ENCODE assay signal across 8 cellular contexts in the genomic region with DNA sequence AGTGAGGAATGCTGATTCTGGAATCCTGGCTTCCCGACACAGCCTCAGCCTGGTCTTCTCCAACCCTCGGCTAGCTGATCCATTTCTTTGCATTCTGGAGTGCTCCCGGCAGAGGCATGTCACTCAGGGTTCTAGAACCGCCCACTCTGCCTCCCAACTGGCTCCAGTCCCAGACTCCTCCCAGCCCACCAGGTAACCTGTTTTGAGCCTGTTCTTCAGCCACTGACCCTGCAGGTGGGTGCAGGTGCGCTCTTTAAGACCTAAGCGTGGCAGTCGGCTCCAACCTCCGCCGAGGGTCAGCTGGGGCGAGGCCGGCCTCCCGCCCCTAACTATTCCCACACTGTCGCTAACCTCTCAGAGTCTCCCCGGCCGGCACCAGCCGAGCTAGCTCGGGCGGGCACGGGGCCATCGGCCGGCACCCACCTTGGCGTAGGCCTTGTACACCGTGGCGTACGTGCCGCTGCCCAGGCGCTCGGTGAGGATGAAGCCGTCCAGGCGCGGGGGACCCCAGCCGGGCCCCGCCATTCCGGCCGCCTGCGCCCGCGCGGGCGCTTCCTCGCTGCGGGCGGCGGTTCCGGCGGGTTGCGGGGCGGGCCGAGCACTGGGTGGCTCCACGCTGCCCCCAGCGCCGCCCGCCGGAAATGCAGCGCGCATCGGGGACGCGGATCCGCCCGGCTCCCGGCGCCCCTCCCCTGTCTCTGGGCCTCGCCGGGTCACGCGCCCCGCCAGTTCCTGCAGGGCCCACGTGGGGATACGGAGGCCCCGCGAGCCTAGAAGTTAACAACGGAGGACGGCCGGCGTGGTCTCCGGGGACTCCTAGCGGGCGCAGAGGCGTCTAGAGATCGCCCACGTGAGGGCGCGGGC. TPM values are rescaled to one million over a fixed set of nuclear protein-coding genes. Genes with fewer than 3 reads are reported as not detected.
DNase-seq lines count a peak whose midpoint lies in the region; TF ChIP-seq lines count a peak whose summit lies in the region.

A gene with protein sequence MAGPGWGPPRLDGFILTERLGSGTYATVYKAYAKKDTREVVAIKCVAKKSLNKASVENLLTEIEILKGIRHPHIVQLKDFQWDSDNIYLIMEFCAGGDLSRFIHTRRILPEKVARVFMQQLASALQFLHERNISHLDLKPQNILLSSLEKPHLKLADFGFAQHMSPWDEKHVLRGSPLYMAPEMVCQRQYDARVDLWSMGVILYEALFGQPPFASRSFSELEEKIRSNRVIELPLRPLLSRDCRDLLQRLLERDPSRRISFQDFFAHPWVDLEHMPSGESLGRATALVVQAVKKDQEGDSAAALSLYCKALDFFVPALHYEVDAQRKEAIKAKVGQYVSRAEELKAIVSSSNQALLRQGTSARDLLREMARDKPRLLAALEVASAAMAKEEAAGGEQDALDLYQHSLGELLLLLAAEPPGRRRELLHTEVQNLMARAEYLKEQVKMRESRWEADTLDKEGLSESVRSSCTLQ (minus strand): TSS at position 576 of the 864 bp plus-strand sequence. CDS start 51 bp downstream, at position 525.

- H3K4me1 ChIP-seq in ES-I3 (ENCODE audit: insufficient read depth, low read length) = no peaks in the 10 kb centered on the region
- peaks cover 17% of the 10 kb centered on the region for H3K4me1 ChIP-seq in HAP-1

- H3K9ac ChIP-seq in ES-I3 (ENCODE audit: low read depth, low read length) = peak within 1 kb of the TSS; percentile 82

- peak within 1 kb of the TSS; percentile 89 for H3K4me3 ChIP-seq in HAP-1
- H3K4me3 ChIP-seq in MG63 = peak within 1 kb of the TSS; percentile 96
- H3K4me3 ChIP-seq in fibroblast of the aortic adventitia (ENCODE audit: low read depth, low read length) = peak within 1 kb of the TSS; percentile 76

- peak; percentile 54 for TF ChIP-seq CTCF in fibroblast of the aortic adventitia (IDR thresholded peaks at IDR 0.05; ENCODE audit: insufficient read depth, low read length)
- TF ChIP-seq CTCF in nephron (IDR thresholded peaks at IDR 0.05; ENCODE audit: unreplicated experiment in 3 of 3) = peak; percentile 74 to 93 (median 84)

- DNase-seq in HAP-1 (ENCODE audit: low spot score in 2 of 2) = peak; percentile 96 to 98
- DNase-seq in MG63 = peak; percentile 93
- peak; percentile 53 for DNase-seq in SHP77 treated with DMSO at 0.1 percent for 48 hours (lab: John Stamatoyannopoulos, UW)
- DNase-seq in activated effector memory CD4-positive, alpha-beta T cell treated with anti-CD3 and anti-CD28 coated beads, Interleukin-2, amount 50 U/mL, for 16 hours = peak; percentile 97
- DNase-seq in fibroblast of the aortic adventitia (ENCODE audit: low read depth) = peak; percentile 76

- H3K27me3 ChIP-seq in HAP-1 (ENCODE audit: low read depth) = no peaks in the 10 kb centered on the region
- H3K27me3 ChIP-seq in MG63 = no peaks in the 10 kb centered on the region

- no peaks in the 10 kb centered on the region for H3K9me3 ChIP-seq in ES-I3 (ENCODE audit: control insufficient read depth, insufficient read depth, low read length)
- H3K9me3 ChIP-seq in HAP-1 = no peaks in the 10 kb centered on the region
- no peaks in the 10 kb centered on the region for H3K9me3 ChIP-seq in MG63

- no peaks in the 10 kb centered on the region for H3K27me3 Mint-ChIP-seq in nephron (ENCODE audit: low read depth)
- H3K27me3 Mint-ChIP-seq in stimulated activated naive CD8-positive, alpha-beta T cell treated with anti-CD3 and anti-CD28 coated beads, Interleukin-15, Interleukin-2, amounts not matched to agents 100 ng/mL and 50 ng/mL, for 24 hours = no peaks in the 10 kb centered on the region

- in situ Hi-C loops in HAP-1 (cut with MboI; ENCODE audit: low sequenced_read_pairs) = no loop called here

- peak within 1 kb of the TSS; percentile 91 to 98 (median 94) for H3K27ac Mint-ChIP-seq in nephron
- H3K27ac Mint-ChIP-seq in stimulated activated naive CD8-positive, alpha-beta T cell treated with anti-CD3 and anti-CD28 coated beads, Interleukin-15, Interleukin-2, amounts not matched to agents 100 ng/mL and 50 ng/mL, for 24 hours = peak within 1 kb of the TSS; percentile 95

- peaks cover 29% of the 10 kb centered on the region for H3K4me1 Mint-ChIP-seq in nephron
- peaks cover 52% of the 10 kb centered on the region for H3K4me1 Mint-ChIP-seq in stimulated activated naive CD8-positive, alpha-beta T cell treated with anti-CD3 and anti-CD28 coated beads, Interleukin-15, Interleukin-2, amounts not matched to agents 100 ng/mL and 50 ng/mL, for 24 hours (ENCODE audit: low read depth)

- H3K9me3 Mint-ChIP-seq in nephron = no peaks in the 10 kb centered on the region
- H3K9me3 Mint-ChIP-seq in stimulated activated naive CD8-positive, alpha-beta T cell treated with anti-CD3 and anti-CD28 coated beads, Interleukin-15, Interleukin-2, amounts not matched to agents 100 ng/mL and 50 ng/mL, for 24 hours = no peaks in the 10 kb centered on the region

- H3K36me3 Mint-ChIP-seq in nephron (ENCODE audit: low read depth) = peaks cover 20% of the 10 kb centered on the region
- H3K36me3 Mint-ChIP-seq in stimulated activated naive CD8-positive, alpha-beta T cell treated with anti-CD3 and anti-CD28 coated beads, Interleukin-15, Interleukin-2, amounts not matched to agents 100 ng/mL and 50 ng/mL, for 24 hours (ENCODE audit: low read depth) = peaks cover 31% of the 10 kb centered on the region

- peak within 1 kb of the TSS; percentile 92 to 95 (median 94) for H3K4me3 Mint-ChIP-seq in nephron
- peak within 1 kb of the TSS; percentile 92 for H3K4me3 Mint-ChIP-seq in stimulated activated naive CD8-positive, alpha-beta T cell treated with anti-CD3 and anti-CD28 coated beads, Interleukin-15, Interleukin-2, amounts not matched to agents 100 ng/mL and 50 ng/mL, for 24 hours

- H3K36me3 ChIP-seq in ES-I3 (ENCODE audit: insufficient read depth, low read length) (no peaks in the 10 kb centered on the region; the same call in 1 of the 2 replicates), HAP-1 (replicated peaks) (peaks cover 68% of the 10 kb centered on the region), MG63 (peaks cover 33% of the 10 kb centered on the region)

RNA-seq across cellular contexts. Expression of the gene that starts here (rescaled TPM):
- total RNA-seq in MG63 (2014; rRNA removed; shearing (Covaris generic); ENCODE audit: low replicate concordance) = 14.5 and 19.5 TPM in 2 replicates
- 15.1 and 17.7 TPM in 2 replicates for total RNA-seq in fibroblast of the aortic adventitia (ENCODE audit: low replicate concordance)

Comparison
In these comparisons a context has a peak if more than half of its experiments do, and no peak if none do; other contexts are left out.
1. Peak in every context shown above with its lines: DNase-seq and H3K4me3 ChIP-seq.